Comparison of ENCODE assay signal across 16 cellular contexts in the genomic region with DNA sequence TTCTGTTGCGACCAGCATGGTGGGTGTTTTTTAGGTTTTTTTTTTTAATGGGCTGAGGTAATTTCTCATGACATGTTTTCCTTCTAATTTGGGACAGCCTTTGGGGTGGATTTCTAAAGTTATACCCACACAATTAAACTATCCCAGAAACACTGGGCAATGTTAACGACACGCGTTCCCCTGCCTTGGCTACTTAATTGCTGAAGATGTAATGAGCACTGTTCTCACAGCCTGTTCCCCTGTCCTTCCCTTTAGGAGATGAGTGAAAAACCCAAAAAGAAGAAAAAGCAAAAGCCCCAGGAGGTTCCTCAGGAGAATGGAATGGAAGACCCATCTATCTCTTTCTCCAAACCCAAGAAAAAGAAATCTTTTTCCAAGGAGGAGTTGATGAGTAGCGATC.
"Had no signal": no experiment of that assay in that cellular context is flagged by ENCODE, and none has a peak within 500 bp of the region (broad histone marks: within the 10 kb centered on the region; RNA-seq: fewer than 3 reads in every experiment).

No MANE protein-coding gene starts in this region.

- H3K27ac ChIP-seq: body of pancreas, colonic mucosa, esophagus squamous epithelium, left ventricle myocardium inferior, suprapubic skin had no signal

- H3K4me3 Mint-ChIP-seq: natural killer cell had no signal

- H3K9me3 ChIP-seq: body of pancreas, colonic mucosa, esophagus squamous epithelium, left ventricle myocardium inferior, suprapubic skin had no signal

- H3K4me3 ChIP-seq: body of pancreas, colonic mucosa, esophagus squamous epithelium, left ventricle myocardium inferior, suprapubic skin had no signal

- H3K9me3 Mint-ChIP-seq: natural killer cell had no signal

- ATAC-seq: body of pancreas had no signal

- H3K27me3 ChIP-seq: body of pancreas, colonic mucosa, esophagus squamous epithelium, suprapubic skin had no signal

- DNase-seq: activated CD4-positive, alpha-beta T cell treated with anti-CD3 and anti-CD28 coated beads, Interleukin-2, amount 50 U/mL, for 1 hour; activated naive CD4-positive, alpha-beta T cell; amniotic stem cell; body of pancreas; caudate nucleus; colonic mucosa; esophagus squamous epithelium; hypothalamus; kidney; left ventricle myocardium inferior; mesenchymal stem cell; natural killer cell; stimulated activated CD4-positive, alpha-beta T cell treated with anti-CD3 and anti-CD28 coated beads, Interleukin-4, amount 100 ng/mL, for 1 hour; stimulated activated naive CD4-positive, alpha-beta T cell treated with Interleukin-2 at 50 U/mL for 16 hours; trophoblast cell had no signal
